16 cellular contexts compared by ENCODE assay signal in genomic region chr7:137694405-137694804, GRCh38.
DNase-seq lines count a peak whose midpoint lies in the region; ATAC-seq, FAIRE-seq and TF ChIP-seq lines count a peak whose summit lies in the region.
"Had no signal": no experiment of that assay in that cellular context is flagged by ENCODE, and none has a peak within 500 bp of the region (broad histone marks: within the 10 kb centered on the region; RNA-seq: fewer than 3 reads in every experiment).

No MANE protein-coding gene starts in this region.

- no peaks in the 10 kb centered on the region for H3K27me3 Mint-ChIP-seq in astrocyte (ENCODE audit: low read depth, unreplicated experiment)

- no peaks in the 10 kb centered on the region for H3K9me3 ChIP-seq in BLaER1
- H3K9me3 ChIP-seq in astrocyte (ENCODE audit: insufficient read depth, low read depth, low read length): no peaks in the 10 kb centered on the region
- H3K9me3 ChIP-seq: MG63, ovary had no signal

- H3K9me3 Mint-ChIP-seq in astrocyte (ENCODE audit: unreplicated experiment): peaks cover 3% of the 10 kb centered on the region
- H3K9me3 Mint-ChIP-seq: activated naive CD4-positive, alpha-beta T cell treated with anti-CD3 and anti-CD28 coated beads for 36 hours; central memory CD8-positive, alpha-beta T cell had no signal

- H3K27ac ChIP-seq in BLaER1 (no peak overlapping the region), astrocyte (ENCODE audit: low read depth, low read length) (no peak overlapping the region)
- H3K27ac ChIP-seq: ovary had no signal

- H3K4me2 ChIP-seq in BLaER1: peak overlapping the region; percentile 31
- no peak overlapping the region for H3K4me2 ChIP-seq in astrocyte (ENCODE audit: low read length)

- no peak overlapping the region for H3K4me3 ChIP-seq in BLaER1
- no peak overlapping the region for H3K4me3 ChIP-seq in astrocyte (ENCODE audit: insufficient read depth, low read depth, low read length)
- H3K4me3 ChIP-seq: MG63, ovary had no signal

- FAIRE-seq in astrocyte (lab: Jason Lieb, UNC): peak; percentile 59

- no peak overlapping the region for H3K4me3 Mint-ChIP-seq in astrocyte (ENCODE audit: unreplicated experiment)
- H3K4me3 Mint-ChIP-seq: activated naive CD4-positive, alpha-beta T cell treated with anti-CD3 and anti-CD28 coated beads for 36 hours; central memory CD8-positive, alpha-beta T cell had no signal

- H3K36me3 ChIP-seq in BLaER1 (no peaks in the 10 kb centered on the region), astrocyte (ENCODE audit: insufficient read depth, low read length) (no peaks in the 10 kb centered on the region)
- H3K36me3 ChIP-seq: MG63, ovary had no signal

- in situ Hi-C loops in G401 (cut with HindIII; ENCODE audit: low sequenced_read_pairs): no loop called here

- DNase-seq in astrocyte (ENCODE audit: low read depth) (no peak), H4 (ENCODE audit: low spot score) (no peak), G401 (ENCODE audit: low spot score) (no peak)
- DNase-seq in activated CD4-positive, alpha-beta T cell treated with anti-CD3 and anti-CD28 coated beads, Interleukin-2, amount 50 U/mL, for 4 hours: no peak
- DNase-seq in stimulated activated CD4-positive, alpha-beta T cell treated with anti-CD3 and anti-CD28 coated beads, Interleukin-2, amount 100 ng/mL, for 24 hours: no peak
- DNase-seq: activated naive CD4-positive, alpha-beta T cell treated with anti-CD3 and anti-CD28 coated beads for 36 hours; DND-41; erythroblast; mesendoderm; MG63; ovary had no signal

- H4K20me1 ChIP-seq in BLaER1: no peaks in the 10 kb centered on the region
- no peaks in the 10 kb centered on the region for H4K20me1 ChIP-seq in astrocyte (ENCODE audit: insufficient read depth, low read length)

- peaks cover 7% of the 10 kb centered on the region for H3K36me3 Mint-ChIP-seq in astrocyte (ENCODE audit: low read depth, unreplicated experiment)

- peak overlapping the region; percentile 89 for H3K27ac Mint-ChIP-seq in astrocyte (ENCODE audit: unreplicated experiment)
- H3K27ac Mint-ChIP-seq: activated naive CD4-positive, alpha-beta T cell treated with anti-CD3 and anti-CD28 coated beads for 36 hours had no signal

- no peak overlapping the region for H2AFZ ChIP-seq in astrocyte (ENCODE audit: low read depth, low read length)

- H3K27me3 ChIP-seq in BLaER1 (no peaks in the 10 kb centered on the region), astrocyte (ENCODE audit: insufficient read depth, low read length) (no peaks in the 10 kb centered on the region)
- H3K27me3 ChIP-seq: MG63, ovary had no signal

- no peak for TF ChIP-seq CTCF in astrocyte (IDR thresholded peaks at IDR 0.05; ENCODE audit: insufficient read depth, low read depth, low read length)

- H3K4me1 ChIP-seq in BLaER1 (peaks cover 28% of the 10 kb centered on the region), astrocyte (ENCODE audit: insufficient read depth, low read length) (no peaks in the 10 kb centered on the region)

- H3K9ac ChIP-seq in BLaER1: no peak overlapping the region
- no peak overlapping the region for H3K9ac ChIP-seq in astrocyte (ENCODE audit: low read length)

- peaks cover 25% of the 10 kb centered on the region for H3K4me1 Mint-ChIP-seq in astrocyte (ENCODE audit: low read depth, unreplicated experiment)
- H3K4me1 Mint-ChIP-seq: central memory CD8-positive, alpha-beta T cell had no signal

- H3K79me2 ChIP-seq in astrocyte (ENCODE audit: insufficient read depth, low read length): no peaks in the 10 kb centered on the region

- ATAC-seq in GM19043 (IDR thresholded peaks at IDR 0.05; ENCODE audit: low read depth, unreplicated experiment) (peak; percentile 82), HG03280 (IDR thresholded peaks at IDR 0.05; ENCODE audit: unreplicated experiment) (peak; percentile 48)
- ATAC-seq: Right ventricle myocardium inferior had no signal
